ENCODE assay signal across 12 cellular contexts in genomic region chr3:36381311-36381956, GRCh38. TPM values are rescaled to one million over a fixed set of nuclear protein-coding genes. Genes with fewer than 3 reads are reported as not detected.
DNase-seq lines count a peak whose midpoint lies in the region; ATAC-seq and TF ChIP-seq lines count a peak whose summit lies in the region.
"Had no signal": no experiment of that assay in that cellular context is flagged by ENCODE, and none has a peak within 500 bp of the region (broad histone marks: within the 10 kb centered on the region; RNA-seq: fewer than 3 reads in every experiment).

No MANE protein-coding gene starts in this region.

- no peak for DNase-seq in activated CD8-positive, alpha-beta T cell treated with anti-CD3 and anti-CD28 coated beads, Interleukin-2, amount 10 ng/mL, durations not matched to agents 7 days and 5 days
- DNase-seq in activated CD8-positive, alpha-beta T cell treated with anti-CD3 and anti-CD28 coated beads for 36 hours: no peak
- DNase-seq in tibial artery (no peak), activated T-cell treated with anti-CD3 and anti-CD28 coated beads for 4 hours (no peak), NOMO-1 (lab: John Stamatoyannopoulos, UW; ENCODE audit: unreplicated experiment in 2 of 2) (no peak)
- DNase-seq: NCI-H226 had no signal

- ATAC-seq in activated CD8-positive, alpha-beta T cell treated with anti-CD3 and anti-CD28 coated beads, Interleukin-2, amount 10 ng/mL, durations not matched to agents 7 days and 5 days: no peak
- ATAC-seq in activated CD8-positive, alpha-beta T cell treated with anti-CD3 and anti-CD28 coated beads for 36 hours: no peak
- ATAC-seq in activated T-helper 17 cell treated with anti-CD3 and anti-CD28 coated beads, Interleukin-2, amount 50 U/mL, for 72 hours (replicated peaks): no peak
- ATAC-seq in GM19397 (IDR thresholded peaks at IDR 0.05; ENCODE audit: unreplicated experiment): no peak
- ATAC-seq: HCT116 had no signal

- TF ChIP-seq CTCF in activated CD8-positive, alpha-beta T cell treated with anti-CD3 and anti-CD28 coated beads for 36 hours (IDR thresholded peaks at IDR 0.05): no peak
- TF ChIP-seq CTCF in tibial artery (IDR thresholded peaks at IDR 0.05): no peak

- H3K4me3 ChIP-seq in iPS-18c (ENCODE audit: insufficient read depth, low read depth, low read length) (peak overlapping the region; percentile 76), tibial artery (peak overlapping the region; percentile 76 to 85)

- H3K27ac ChIP-seq in tibial artery: peak overlapping the region in 1 of 2 donors; percentile 63

- H3K4me1 ChIP-seq in tibial artery: peaks cover 0 to 14% (median 5%) of the 10 kb centered on the region in 4 donors

- no peaks in the 10 kb centered on the region for H3K36me3 ChIP-seq in tibial artery

- CTCF ChIA-PET in activated CD8-positive, alpha-beta T cell treated with anti-CD3 and anti-CD28 coated beads, Interleukin-2, amount 10 ng/mL, durations not matched to agents 7 days and 5 days (lab: Charles Lee): no interaction called here
- CTCF ChIA-PET in activated CD8-positive, alpha-beta T cell treated with anti-CD3 and anti-CD28 coated beads for 36 hours (lab: Charles Lee): no interaction called here

- POLR2A ChIA-PET in activated CD8-positive, alpha-beta T cell treated with anti-CD3 and anti-CD28 coated beads, Interleukin-2, amount 10 ng/mL, durations not matched to agents 7 days and 5 days (lab: Charles Lee): no interaction called here
- POLR2A ChIA-PET in activated CD8-positive, alpha-beta T cell treated with anti-CD3 and anti-CD28 coated beads for 36 hours (lab: Charles Lee): no interaction called here

- no peaks in the 10 kb centered on the region for H3K36me3 Mint-ChIP-seq in activated CD8-positive, alpha-beta T cell treated with anti-CD3 and anti-CD28 coated beads, Interleukin-2, amount 10 ng/mL, durations not matched to agents 7 days and 5 days (ENCODE audit: low read depth)
- H3K36me3 Mint-ChIP-seq in activated CD8-positive, alpha-beta T cell treated with anti-CD3 and anti-CD28 coated beads for 36 hours (ENCODE audit: low read depth): no peaks in the 10 kb centered on the region
- no peaks in the 10 kb centered on the region for H3K36me3 Mint-ChIP-seq in activated T-helper 17 cell treated with anti-CD3 and anti-CD28 coated beads, Interleukin-2, amount 50 U/mL, for 72 hours (ENCODE audit: low read depth)

- H3K27me3 ChIP-seq in tibial artery: no peaks in the 10 kb centered on the region

- peak overlapping the region; percentile 41 for H3K4me3 Mint-ChIP-seq in activated CD8-positive, alpha-beta T cell treated with anti-CD3 and anti-CD28 coated beads, Interleukin-2, amount 10 ng/mL, durations not matched to agents 7 days and 5 days
- no peak overlapping the region for H3K4me3 Mint-ChIP-seq in activated CD8-positive, alpha-beta T cell treated with anti-CD3 and anti-CD28 coated beads for 36 hours
- H3K4me3 Mint-ChIP-seq in activated T-helper 17 cell treated with anti-CD3 and anti-CD28 coated beads, Interleukin-2, amount 50 U/mL, for 72 hours: peak overlapping the region; percentile 24
- H3K4me3 Mint-ChIP-seq: T-helper 1 cell treated with Interleukin-12 subunit alpha and Interleukin-12 subunit beta and Interleukin-4 antibody, amounts not matched to agents 30 μg/mL and 1 μg/mL, for 36 hours had no signal

- H3K4me1 Mint-ChIP-seq in activated CD8-positive, alpha-beta T cell treated with anti-CD3 and anti-CD28 coated beads, Interleukin-2, amount 10 ng/mL, durations not matched to agents 7 days and 5 days (ENCODE audit: low read depth): peaks cover 13% of the 10 kb centered on the region
- peaks cover 5% of the 10 kb centered on the region for H3K4me1 Mint-ChIP-seq in activated CD8-positive, alpha-beta T cell treated with anti-CD3 and anti-CD28 coated beads for 36 hours (ENCODE audit: low read depth)
- H3K4me1 Mint-ChIP-seq in activated T-helper 17 cell treated with anti-CD3 and anti-CD28 coated beads, Interleukin-2, amount 50 U/mL, for 72 hours: no peaks in the 10 kb centered on the region

- intact Hi-C loops in activated CD8-positive, alpha-beta T cell treated with anti-CD3 and anti-CD28 coated beads for 36 hours (cut with micrococcal nuclease): no loop called here
- intact Hi-C loops in tibial artery (cut with DNase I; ENCODE audit: low total_unique reads): no loop called here

- H3K9me3 Mint-ChIP-seq in activated CD8-positive, alpha-beta T cell treated with anti-CD3 and anti-CD28 coated beads, Interleukin-2, amount 10 ng/mL, durations not matched to agents 7 days and 5 days (ENCODE audit: insufficient read depth): no peaks in the 10 kb centered on the region
- H3K9me3 Mint-ChIP-seq in activated CD8-positive, alpha-beta T cell treated with anti-CD3 and anti-CD28 coated beads for 36 hours: no peaks in the 10 kb centered on the region
- H3K9me3 Mint-ChIP-seq in activated T-helper 17 cell treated with anti-CD3 and anti-CD28 coated beads, Interleukin-2, amount 50 U/mL, for 72 hours: peaks cover 6% of the 10 kb centered on the region
- H3K9me3 Mint-ChIP-seq: activated T-helper 2 cell treated with anti-CD3 and anti-CD28 coated beads, Interferon-gamma antibody, Interleukin-2, Interleukin-4, amounts not matched to agents 10 μg/mL and 5 μg/mL and 100 μg/mL, durations not matched to agents 14 hours and 24 hours and 36 hours; T-helper 1 cell treated with Interleukin-12 subunit alpha and Interleukin-12 subunit beta and Interleukin-4 antibody, amounts not matched to agents 30 μg/mL and 1 μg/mL, for 36 hours had no signal

- no peak overlapping the region for H3K27ac Mint-ChIP-seq in activated CD8-positive, alpha-beta T cell treated with anti-CD3 and anti-CD28 coated beads, Interleukin-2, amount 10 ng/mL, durations not matched to agents 7 days and 5 days
- no peak overlapping the region for H3K27ac Mint-ChIP-seq in activated CD8-positive, alpha-beta T cell treated with anti-CD3 and anti-CD28 coated beads for 36 hours
- H3K27ac Mint-ChIP-seq in activated T-helper 17 cell treated with anti-CD3 and anti-CD28 coated beads, Interleukin-2, amount 50 U/mL, for 72 hours: no peak overlapping the region
- H3K27ac Mint-ChIP-seq: activated T-helper 2 cell treated with anti-CD3 and anti-CD28 coated beads, Interferon-gamma antibody, Interleukin-2, Interleukin-4, amounts not matched to agents 10 μg/mL and 5 μg/mL and 100 μg/mL, durations not matched to agents 14 hours and 24 hours and 36 hours; T-helper 1 cell treated with Interleukin-12 subunit alpha and Interleukin-12 subunit beta and Interleukin-4 antibody, amounts not matched to agents 30 μg/mL and 1 μg/mL, for 36 hours had no signal

- H3K27me3 Mint-ChIP-seq in activated CD8-positive, alpha-beta T cell treated with anti-CD3 and anti-CD28 coated beads, Interleukin-2, amount 10 ng/mL, durations not matched to agents 7 days and 5 days (ENCODE audit: low read depth): peaks cover 37% of the 10 kb centered on the region
- peaks cover 25% of the 10 kb centered on the region for H3K27me3 Mint-ChIP-seq in activated CD8-positive, alpha-beta T cell treated with anti-CD3 and anti-CD28 coated beads for 36 hours
- H3K27me3 Mint-ChIP-seq in activated T-helper 17 cell treated with anti-CD3 and anti-CD28 coated beads, Interleukin-2, amount 50 U/mL, for 72 hours: peaks cover 28% of the 10 kb centered on the region

- H3K9me3 ChIP-seq in iPS-18c (ENCODE audit: control insufficient read depth, insufficient read depth, low read length) (no peaks in the 10 kb centered on the region), tibial artery (no peaks in the 10 kb centered on the region)

RNA-seq across cellular contexts. Expression of gene STAC, which starts 1.1 kb away (rescaled TPM):
- total RNA-seq in activated CD8-positive, alpha-beta T cell treated with anti-CD3 and anti-CD28 coated beads, Interleukin-2, amount 10 ng/mL, durations not matched to agents 7 days and 5 days: not detected
- total RNA-seq in activated CD8-positive, alpha-beta T cell treated with anti-CD3 and anti-CD28 coated beads for 36 hours: not detected
- total RNA-seq in activated T-helper 17 cell treated with anti-CD3 and anti-CD28 coated beads, Interleukin-2, amount 50 U/mL, for 72 hours: under 1 TPM in 1 of 2 donors, not detected in 1; 0.30 TPM
- total RNA-seq: activated T-helper 2 cell treated with anti-CD3 and anti-CD28 coated beads, Interferon-gamma antibody, Interleukin-2, Interleukin-4, amounts not matched to agents 10 μg/mL and 5 μg/mL and 100 μg/mL, durations not matched to agents 14 hours and 24 hours and 36 hours had no signal
